ENCODE assay signal across 12 cellular contexts in the genomic region with DNA sequence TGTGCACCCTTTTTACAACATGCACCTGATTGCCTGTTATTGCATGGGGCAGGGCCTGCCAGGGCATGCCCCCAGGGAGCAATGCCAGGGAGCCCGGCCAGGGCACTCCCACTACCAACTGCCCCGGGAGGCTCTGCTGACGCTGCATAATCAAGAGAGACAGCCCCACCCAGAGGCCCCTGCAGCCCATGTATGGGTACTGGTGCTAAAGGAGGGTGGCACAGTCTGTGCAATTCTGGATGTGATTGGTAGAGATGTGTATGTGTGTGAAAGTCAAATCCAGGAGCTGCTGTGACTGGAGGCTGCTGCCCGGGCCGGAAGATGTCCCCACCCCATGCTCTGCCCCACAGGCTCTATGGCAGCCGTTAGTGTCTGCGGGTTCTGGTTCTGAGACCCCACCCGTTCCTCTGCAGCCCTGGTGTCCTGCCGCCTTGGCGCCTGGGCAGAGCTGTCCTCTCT. TPM values are rescaled to one million over a fixed set of nuclear protein-coding genes. Genes with fewer than 3 reads are reported as not detected.
A peak's percentile ranks its signal among the peaks of the same experiment; 100 is the strongest.
DNase-seq lines count a peak whose midpoint lies in the region; ATAC-seq, FAIRE-seq and TF ChIP-seq lines count a peak whose summit lies in the region.
"Had no signal": no experiment of that assay in that cellular context is flagged by ENCODE, and none has a peak within 500 bp of the region (broad histone marks: within the 10 kb centered on the region; RNA-seq: fewer than 3 reads in every experiment).

No MANE protein-coding gene starts in this region.

- peak overlapping the region in 1 of 2 experiments; percentile 49; a peak in 4 of 6 replicates for H3K27ac ChIP-seq in A549
- H3K27ac ChIP-seq in RWPE1, result peak overlapping the region; percentile 77
- H3K27ac ChIP-seq in keratinocyte (ENCODE audit: control insufficient read depth, insufficient read depth, low read length), result no peak overlapping the region
- H3K27ac ChIP-seq in CD8-positive, alpha-beta T cell (ENCODE audit: low read depth, low read length), result no peak overlapping the region

- intact Hi-C loops in CD8-positive, alpha-beta T cell (cut with DNase I, micrococcal nuclease), result no loop called here

- no peak overlapping the region for H3K27ac Mint-ChIP-seq in CD8-positive, alpha-beta T cell

- H3K9me3 ChIP-seq in A549 (no peaks in the 10 kb centered on the region), keratinocyte (ENCODE audit: control insufficient read depth, low read depth, low read length) (no peaks in the 10 kb centered on the region)
- no peaks in the 10 kb centered on the region for H3K9me3 ChIP-seq in CD8-positive, alpha-beta T cell (ENCODE audit: low read length)
- H3K9me3 ChIP-seq: BE2C had no signal

- DNase-seq in A549 (ENCODE audit: low read depth in 1 of 2, low spot score in 1 of 2) (peak in 1 of 2 experiments; percentile 28), LoVo (ENCODE audit: low spot score) (peak; percentile 50), RWPE1 (ENCODE audit: low spot score) (peak; percentile 98), keratinocyte (ENCODE audit: low read depth, low spot score) (peak; percentile 13), NCI-H146 treated with DMSO at 0.1 percent for 48 hours (lab: John Stamatoyannopoulos, UW; ENCODE audit: unreplicated experiment) (no peak), NCI-H2029 (lab: John Stamatoyannopoulos, UW) (no peak)
- no peak for DNase-seq in CD8-positive, alpha-beta T cell
- DNase-seq: BE2C, dermis blood vessel endothelial cell, NCI-H146, nucleus accumbens had no signal

- peaks cover 13% of the 10 kb centered on the region for H3K27me3 ChIP-seq in keratinocyte (ENCODE audit: control insufficient read depth, extremely low read depth, insufficient read depth, low read length)
- no peaks in the 10 kb centered on the region for H3K27me3 ChIP-seq in CD8-positive, alpha-beta T cell (ENCODE audit: insufficient read depth, low read length)
- H3K27me3 ChIP-seq: BE2C had no signal

- H3K9ac ChIP-seq in keratinocyte (ENCODE audit: control insufficient read depth, extremely low read depth, insufficient read depth, low read length), result no peak overlapping the region

- peak overlapping the region; percentile 66 for H2AFZ ChIP-seq in keratinocyte (ENCODE audit: control insufficient read depth, low read length)

- no peaks in the 10 kb centered on the region for H4K20me1 ChIP-seq in keratinocyte (ENCODE audit: control insufficient read depth, extremely low read depth, insufficient read depth, low read length)

- H3K4me1 Mint-ChIP-seq in CD8-positive, alpha-beta T cell (ENCODE audit: low read depth), result peaks cover 3% of the 10 kb centered on the region

- H3K4me2 ChIP-seq in A549, result no peak overlapping the region
- H3K4me2 ChIP-seq in keratinocyte (ENCODE audit: control insufficient read depth, extremely low read depth, insufficient read depth, low read depth, low read length), result peak overlapping the region; percentile 74

- no peak for TF ChIP-seq EP300 in A549 (IDR thresholded peaks at IDR 0.05)

- H3K36me3 ChIP-seq in keratinocyte (ENCODE audit: control insufficient read depth in 2 of 2, extremely low read depth in 1 of 2, insufficient read depth in 2 of 2, low read length in 2 of 2), result no peaks in the 10 kb centered on the region
- H3K36me3 ChIP-seq in CD8-positive, alpha-beta T cell (ENCODE audit: insufficient read depth, low read length), result no peaks in the 10 kb centered on the region
- H3K36me3 ChIP-seq: BE2C had no signal

- dilution Hi-C loops in keratinocyte (cut with MboI; ENCODE audit: extremely low pct_ligation_motif_present, low sequenced_read_pairs), result no loop called here

- no peaks in the 10 kb centered on the region for H3K9me3 Mint-ChIP-seq in CD8-positive, alpha-beta T cell

- peaks cover 19% of the 10 kb centered on the region for H3K27me3 Mint-ChIP-seq in CD8-positive, alpha-beta T cell (ENCODE audit: low read depth)

- CTCF ChIA-PET in A549 (lab: Yijun Ruan, JAX), result interaction anchor here (0.6 to 1.2 kb wide), 3 partner anchors 9 to 186 kb away, joined by 3 to 4 read pairs (median 3); no protein-coding TSS in a partner anchor
- CTCF ChIA-PET in RWPE1 (lab: Yijun Ruan, JAX), result interaction anchor here (0.6 to 1.7 kb wide), 5 partner anchors 22 to 158 kb away, joined by 3 to 8 read pairs (median 3); no protein-coding TSS in a partner anchor
- CTCF ChIA-PET in CD8-positive, alpha-beta T cell (lab: Charles Lee), result no interaction called here

- H3K4me1 ChIP-seq in A549 (peaks cover 11% of the 10 kb centered on the region), keratinocyte (ENCODE audit: control insufficient read depth, extremely low read depth, insufficient read depth, low read length) (peaks cover 18% of the 10 kb centered on the region)
- H3K4me1 ChIP-seq in CD8-positive, alpha-beta T cell (ENCODE audit: insufficient read depth, low read length), result peaks cover 4% of the 10 kb centered on the region
- H3K4me1 ChIP-seq: BE2C had no signal

- POLR2A ChIA-PET in A549 (lab: Yijun Ruan, JAX) (no interaction called here), RWPE1 (lab: Yijun Ruan, JAX; ENCODE audit: low non-redundant PET) (interaction anchor here (0.5 kb wide), 1 partner anchor 44 kb away, joined by 3 read pairs; no protein-coding TSS in a partner anchor)
- POLR2A ChIA-PET in CD8-positive, alpha-beta T cell (lab: Charles Lee), result no interaction called here

- whole genome bisulfite sequencing in A549 (ENCODE audit: missing lambda C conversion rate), result 75% methylated on average over 8 of the region's 10 CpGs

- TF ChIP-seq CTCF in A549 (IDR thresholded peaks at IDR 0.05) (no peak), RWPE1 (conservative IDR thresholded peaks at IDR 0.05; ENCODE audit: low read depth) (no peak), keratinocyte (optimal IDR thresholded peaks at IDR 0.05 in 1 of 3, IDR thresholded peaks at IDR 0.05 in 1 of 3, conservative IDR thresholded peaks at IDR 0.05 in 1 of 3; ENCODE audit: extremely low read depth in 1 of 3, insufficient read depth in 2 of 3, low read length in 3 of 3) (no peak)
- TF ChIP-seq CTCF in CD8-positive, alpha-beta T cell (IDR thresholded peaks at IDR 0.05), result no peak

- no peaks in the 10 kb centered on the region for H3K36me3 Mint-ChIP-seq in CD8-positive, alpha-beta T cell

- H3K4me3 ChIP-seq in A549 (no peak overlapping the region), keratinocyte (ENCODE audit: control insufficient read depth in 2 of 3, extremely low read depth in 1 of 3, insufficient read depth in 2 of 3, low read depth in 1 of 3, low read length in 3 of 3) (peak overlapping the region in 1 of 3 experiments; percentile 19)
- H3K4me3 ChIP-seq in CD8-positive, alpha-beta T cell (ENCODE audit: low read depth, low read length), result no peak overlapping the region

- no peak overlapping the region for H3K4me3 Mint-ChIP-seq in CD8-positive, alpha-beta T cell

- TF ChIP-seq POLR2A in A549 (IDR thresholded peaks at IDR 0.05; ENCODE audit: low read length), result no peak

- no peaks in the 10 kb centered on the region for H3K9me1 ChIP-seq in keratinocyte (ENCODE audit: control insufficient read depth, extremely low read depth, insufficient read depth, low read length)

- no peak for FAIRE-seq in A549 (lab: Jason Lieb, UNC)
- peak; percentile 84 for FAIRE-seq in keratinocyte (lab: Jason Lieb, UNC)

- H3K79me2 ChIP-seq in keratinocyte (ENCODE audit: control insufficient read depth, insufficient read depth, low read length), result no peaks in the 10 kb centered on the region

- no peak for TF ChIP-seq RAD21 in A549 (conservative IDR thresholded peaks at IDR 0.05 in 1 of 2, IDR thresholded peaks at IDR 0.05 in 1 of 2)

- ATAC-seq in A549 (peak in 1 of 2 experiments; percentile 8; a peak in 1 of 6 replicates), HG02884 (IDR thresholded peaks at IDR 0.05; ENCODE audit: unreplicated experiment) (no peak)
- no peak for ATAC-seq in CD8-positive, alpha-beta T cell

TF ChIP-seq in A549, 52 proteins besides CTCF, POLR2A, EP300 and RAD21:
- no peak for TF ChIP-seq EHF (CRISPR knock-in tag; IDR thresholded peaks at IDR 0.05)
- peak; percentile 71 for TF ChIP-seq MAFK (IDR thresholded peaks at IDR 0.05; ENCODE audit: partially characterized antibody)

RNA-seq across cellular contexts. Expression of gene NEURL1B, which starts 3.9 kb away (rescaled TPM):
- polyA plus RNA-seq in A549 (2011; rRNA removed), result 0.89 and 1.3 TPM in 2 replicates
- 0.71 and 1.0 TPM in 2 replicates for polyA plus RNA-seq in A549 (2012; cell fraction: cytosol; rRNA removed)
- polyA plus RNA-seq in A549 (2012; cell fraction: nucleus; rRNA removed), result 2.4 and 3.2 TPM in 2 replicates
- polyA plus RNA-seq in A549 (2017; fragmentation: RNase III; extraction: RNeasy Plus Mini Kit Qiagen cat#74134 plus additional on column Dnase treatment), result 1.8 to 2.2 TPM (median 2.1 TPM) in 3 replicates
- 2.1 and 2.6 TPM in 2 replicates for polyA minus RNA-seq in A549 (2011; rRNA and poly(A)+ RNA removed)
- 0.06 to 0.43 TPM (median 0.36 TPM) in 3 replicates for polyA plus RNA-seq in keratinocyte
- 0.07 TPM for polyA plus RNA-seq in keratinocyte (2011; ENCODE audit: low read depth)
- 0.13 and 0.14 TPM in 2 replicates for polyA plus RNA-seq in keratinocyte (2011; cell fraction: cytosol; rRNA removed)
- polyA plus RNA-seq in keratinocyte (2011; cell fraction: nucleus; rRNA removed), result 0.24 and 0.25 TPM in 2 replicates
- polyA plus RNA-seq in keratinocyte (2012; ENCODE audit: low replicate concordance), result 0.14 and 0.38 TPM in 2 replicates
- polyA minus RNA-seq in keratinocyte, result 0.07 to 0.77 TPM (median 0.56 TPM) in 3 replicates
- polyA minus RNA-seq in keratinocyte (2011; cell fraction: cytosol; rRNA and poly(A)+ RNA removed), result 0.58 TPM
- 0.11 TPM in 1 of 2 replicates, not detected in the other for polyA minus RNA-seq in keratinocyte (2011; cell fraction: nucleus; rRNA and poly(A)+ RNA removed)
- total RNA-seq in CD8-positive, alpha-beta T cell, result under 1 TPM; 0.05 to 0.11 TPM

Comparison
In these comparisons a context has a peak if more than half of its experiments do, and no peak if none do; other contexts are left out.
1. DNase-seq: peak in LoVo (single experiment), RWPE1 (single experiment) and keratinocyte (single experiment); none in NCI-H146 treated with DMSO at 0.1 percent for 48 hours (single experiment), NCI-H2029 (single experiment) and CD8-positive, alpha-beta T cell (0 of 7).